Comparison of ENCODE assay signal across 2 cellular contexts in the genomic region with DNA sequence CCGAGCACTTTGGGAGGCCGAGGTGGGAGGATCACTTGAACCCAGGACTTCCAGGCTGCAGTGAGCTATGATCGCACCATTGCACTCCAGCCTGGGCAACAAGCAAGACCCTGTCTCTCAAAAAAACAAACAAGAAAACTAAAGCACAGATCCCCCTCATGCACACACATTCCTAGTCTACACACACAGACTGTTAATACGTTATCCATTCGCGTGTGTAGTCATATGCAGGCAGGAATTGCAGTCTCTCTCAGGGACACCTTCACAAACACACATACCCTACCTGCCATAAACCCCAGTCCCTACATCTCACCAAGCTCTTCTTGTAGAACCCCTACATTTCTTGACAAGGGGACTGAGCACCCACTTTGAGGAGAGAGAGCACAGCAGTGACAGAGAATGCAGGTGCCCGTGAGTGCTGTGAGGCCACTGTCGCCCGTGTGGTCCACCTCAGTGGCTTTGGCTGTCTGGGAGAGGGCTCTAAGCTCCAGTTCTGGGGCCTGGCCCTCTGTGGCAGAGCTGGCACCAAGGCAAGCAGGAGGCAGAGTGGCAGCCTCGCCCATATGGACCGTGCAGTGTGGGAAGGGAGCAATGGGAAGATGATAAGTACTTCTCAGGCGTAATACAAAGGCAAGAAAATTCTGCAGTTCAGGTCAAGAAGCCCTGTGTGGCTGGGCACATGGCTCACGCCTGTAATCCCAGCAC.
TF ChIP-seq lines count a peak whose summit lies in the region.

No MANE protein-coding gene starts in this region.

TF ChIP-seq in HCT116, 20 proteins besides CTCF, POLR2A, EP300 and RAD21:
- no peak for TF ChIP-seq MAX (IDR thresholded peaks at IDR 0.05)
- TF ChIP-seq YY1 (IDR thresholded peaks at IDR 0.05; ENCODE audit: extremely low read depth, insufficient replicate concordance, low read depth, low read length): no peak
- TF ChIP-seq SIN3A (IDR thresholded peaks at IDR 0.05; ENCODE audit: low read depth): no peak
- no peak for TF ChIP-seq CBX3 (IDR thresholded peaks at IDR 0.05; ENCODE audit: low read depth)
- no peak for TF ChIP-seq REST (IDR thresholded peaks at IDR 0.05; ENCODE audit: low read depth)
- no peak for TF ChIP-seq SRF (IDR thresholded peaks at IDR 0.05; ENCODE audit: low read depth)
- no peak for TF ChIP-seq JUND (IDR thresholded peaks at IDR 0.05)
- TF ChIP-seq TCF7L2 (IDR thresholded peaks at IDR 0.05; ENCODE audit: borderline replicate concordance, extremely low read depth, insufficient read depth, insufficient read length): no peak
- TF ChIP-seq ZNF274 (IDR thresholded peaks at IDR 0.05; ENCODE audit: low read depth, low read length): no peak
- no peak for TF ChIP-seq ZBTB33 (IDR thresholded peaks at IDR 0.05; ENCODE audit: extremely low read depth, insufficient replicate concordance, low read length)
- TF ChIP-seq EZH2 (IDR thresholded peaks at IDR 0.05): no peak
- no peak for TF ChIP-seq ELF1 (IDR thresholded peaks at IDR 0.05; ENCODE audit: borderline replicate concordance, low read depth)
- TF ChIP-seq SP1 (IDR thresholded peaks at IDR 0.05; ENCODE audit: low read depth): no peak
- no peak for TF ChIP-seq ZFX (IDR thresholded peaks at IDR 0.05)
- TF ChIP-seq, protein P1, sequence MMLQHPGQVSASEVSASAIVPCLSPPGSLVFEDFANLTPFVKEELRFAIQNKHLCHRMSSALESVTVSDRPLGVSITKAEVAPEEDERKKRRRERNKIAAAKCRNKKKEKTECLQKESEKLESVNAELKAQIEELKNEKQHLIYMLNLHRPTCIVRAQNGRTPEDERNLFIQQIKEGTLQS (IDR thresholded peaks at IDR 0.05): no peak
- no peak for TF ChIP-seq FOSL1 (IDR thresholded peaks at IDR 0.05; ENCODE audit: low read depth)
- TF ChIP-seq POLR2AphosphoS5 (IDR thresholded peaks at IDR 0.05; ENCODE audit: low read depth, low read length): no peak
- no peak for TF ChIP-seq EGR1 (IDR thresholded peaks at IDR 0.05; ENCODE audit: low read depth)

TF ChIP-seq in HepG2, 621 proteins besides CTCF, POLR2A, EP300 and RAD21:
- TF ChIP-seq NFATC3 (CRISPR knock-in tag; IDR thresholded peaks at IDR 0.05) (no peak), POGK (CRISPR knock-in tag; conservative IDR thresholded peaks at IDR 0.05) (no peak), GZF1 (CRISPR knock-in tag; IDR thresholded peaks at IDR 0.05) (no peak), ZSCAN31 (CRISPR knock-in tag; IDR thresholded peaks at IDR 0.05; ENCODE audit: low read depth) (no peak), ZNF670 (CRISPR knock-in tag; IDR thresholded peaks at IDR 0.05; ENCODE audit: borderline replicate concordance) (no peak), ZC3H13 (CRISPR knock-in tag; IDR thresholded peaks at IDR 0.05) (0 out of 2 replicates have a peak, but pooled peaks have one; percentile 7)
- TF ChIP-seq, protein P2, sequence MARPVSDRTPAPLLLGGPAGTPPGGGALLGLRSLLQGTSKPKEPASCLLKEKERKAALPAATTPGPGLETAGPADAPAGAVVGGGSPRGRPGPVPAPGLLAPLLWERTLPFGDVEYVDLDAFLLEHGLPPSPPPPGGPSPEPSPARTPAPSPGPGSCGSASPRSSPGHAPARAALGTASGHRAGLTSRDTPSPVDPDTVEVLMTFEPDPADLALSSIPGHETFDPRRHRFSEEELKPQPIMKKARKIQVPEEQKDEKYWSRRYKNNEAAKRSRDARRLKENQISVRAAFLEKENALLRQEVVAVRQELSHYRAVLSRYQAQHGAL (CRISPR knock-in tag; IDR thresholded peaks at IDR 0.05; ENCODE audit: not compliant biosample characterization): no peak
TF ChIP-seq in HepG2: peak in this region for 1.
